In genomic region chr19:34404109-34404909, GRCh38 we compare ENCODE assay signal across 8 cellular contexts. TPM values are rescaled to one million over a fixed set of nuclear protein-coding genes. Genes with fewer than 3 reads are reported as not detected.
DNase-seq lines count a peak whose midpoint lies in the region; ATAC-seq and TF ChIP-seq lines count a peak whose summit lies in the region.

Gene PDCD2L (plus strand): TSS chr19:34404399. CDS start chr19:34404431, 32 bp downstream.

- no peak for TF ChIP-seq EP300 in ovary (IDR thresholded peaks at IDR 0.05)

- TF ChIP-seq CTCF in GM06990 (IDR thresholded peaks at IDR 0.05; ENCODE audit: insufficient read depth, low read length, poor library complexity, severe bottlenecking) = no peak
- TF ChIP-seq CTCF in ovary (IDR thresholded peaks at IDR 0.05) = peak in 1 of 3 donors; percentile 4
- no peak for TF ChIP-seq CTCF in thyroid gland (IDR thresholded peaks at IDR 0.05)

- H3K9me3 ChIP-seq in ovary = no peaks in the 10 kb centered on the region
- H3K9me3 ChIP-seq in thyroid gland = no peaks in the 10 kb centered on the region

- H3K27ac Mint-ChIP-seq in activated naive CD4-positive, alpha-beta T cell treated with anti-CD3 and anti-CD28 coated beads, Interleukin-2, amount 50 U/mL, for 24 hours = peak within 1 kb of the TSS; percentile 82

- H3K36me3 Mint-ChIP-seq in activated naive CD4-positive, alpha-beta T cell treated with anti-CD3 and anti-CD28 coated beads, Interleukin-2, amount 50 U/mL, for 24 hours = peaks cover 8% of the 10 kb centered on the region

- TF ChIP-seq POLR2A in ovary (IDR thresholded peaks at IDR 0.05) (peak; percentile 30), thyroid gland (IDR thresholded peaks at IDR 0.05) (peak in 1 of 2 donors; percentile 66)

- peaks cover 9% of the 10 kb centered on the region for H3K36me3 ChIP-seq in GM06990 (ENCODE audit: control insufficient read depth, insufficient read depth, low read length)
- H3K36me3 ChIP-seq in ovary = no peaks in the 10 kb centered on the region
- peaks cover 15 to 22% of the 10 kb centered on the region in 2 donors for H3K36me3 ChIP-seq in thyroid gland

- peak within 1 kb of the TSS; percentile 89 for H3K4me3 Mint-ChIP-seq in activated naive CD4-positive, alpha-beta T cell treated with anti-CD3 and anti-CD28 coated beads, Interleukin-2, amount 50 U/mL, for 24 hours

- no peaks in the 10 kb centered on the region for H3K9me3 Mint-ChIP-seq in activated naive CD4-positive, alpha-beta T cell treated with anti-CD3 and anti-CD28 coated beads, Interleukin-2, amount 50 U/mL, for 24 hours

- DNase-seq in GM06990 (ENCODE audit: extremely low read depth, insufficient read length) (peak; percentile 86), NCI-H1092 treated with DMSO at 0.1 percent for 48 hours (lab: John Stamatoyannopoulos, UW) (peak; percentile 88), head of caudate nucleus (peak; percentile 75 to 95 (median 89)), ovary (peak; percentile 89 to 95 (median 91)), thyroid gland (peak; percentile 95 to 96)

- H3K4me3 ChIP-seq in GM06990 (replicated peaks; ENCODE audit: low read depth, low read length) = peak within 1 kb of the TSS; percentile 93
- H3K4me3 ChIP-seq in ovary = peak within 1 kb of the TSS; percentile 96
- peak within 1 kb of the TSS; percentile 81 to 98 (median 86) for H3K4me3 ChIP-seq in thyroid gland (replicated peaks in 1 of 3)

- H3K27me3 Mint-ChIP-seq in activated naive CD4-positive, alpha-beta T cell treated with anti-CD3 and anti-CD28 coated beads, Interleukin-2, amount 50 U/mL, for 24 hours = no peaks in the 10 kb centered on the region

- H3K27me3 ChIP-seq in GM06990 (replicated peaks; ENCODE audit: control insufficient read depth, insufficient read depth, low read length) (no peaks in the 10 kb centered on the region), ovary (no peaks in the 10 kb centered on the region), thyroid gland (no peaks in the 10 kb centered on the region)

- 0 to 1% (median 1%) methylated on average over 59 to 69 of the region's 69 CpGs for WGBS in ovary, 3 donors
- WGBS in thyroid gland, 2 donors = 1% methylated on average over 20 to 54 of the region's 69 CpGs

- H3K4me1 Mint-ChIP-seq in activated naive CD4-positive, alpha-beta T cell treated with anti-CD3 and anti-CD28 coated beads, Interleukin-2, amount 50 U/mL, for 24 hours = peaks cover 35% of the 10 kb centered on the region

- H3K27ac ChIP-seq in ovary = peak within 1 kb of the TSS in 1 of 2 donors; percentile 24
- peak within 1 kb of the TSS in 2 of 3 donors; percentile 60 to 78 for H3K27ac ChIP-seq in thyroid gland

- intact Hi-C loops in head of caudate nucleus (cut with DNase I) = no loop called here
- intact Hi-C loops in ovary (cut with DNase I) = no loop called here
- intact Hi-C loops in thyroid gland (cut with DNase I) = no loop called here

- ATAC-seq in HG02610 (IDR thresholded peaks at IDR 0.05; ENCODE audit: unreplicated experiment) = peak; percentile 83
- peak; percentile 97 for ATAC-seq in SK-N-SH treated with all-trans-retinoic acid at 6 μM for 48 hours

- no peaks in the 10 kb centered on the region for H3K4me1 ChIP-seq in ovary (ENCODE audit: insufficient read depth)
- no peaks in the 10 kb centered on the region for H3K4me1 ChIP-seq in thyroid gland

TF ChIP-seq in SK-N-SH treated with all-trans-retinoic acid at 6 μM for 48 hours, 23 proteins besides CTCF, POLR2A, EP300 and RAD21:
- TF ChIP-seq ARNTL (CRISPR knock-in tag; IDR thresholded peaks at IDR 0.05; ENCODE audit: borderline replicate concordance, low read depth) (no peak), GLIS3 (CRISPR knock-in tag; IDR thresholded peaks at IDR 0.05) (no peak), ZNF70 (CRISPR knock-in tag; IDR thresholded peaks at IDR 0.05) (no peak), TSHZ2 (CRISPR knock-in tag; IDR thresholded peaks at IDR 0.05) (no peak), ZFP3 (CRISPR knock-in tag; IDR thresholded peaks at IDR 0.05) (no peak), ZC3H10 (CRISPR knock-in tag; IDR thresholded peaks at IDR 0.05) (no peak), TOX (CRISPR knock-in tag; IDR thresholded peaks at IDR 0.05; ENCODE audit: borderline replicate concordance) (no peak), TCF4 (CRISPR knock-in tag; IDR thresholded peaks at IDR 0.05; ENCODE audit: borderline replicate concordance) (no peak)

RNA-seq across cellular contexts. Expression of gene PDCD2L, which starts in this region (rescaled TPM):
- total RNA-seq in ovary (10 to 100 TPM in 2 of 7 donors, 1 to 10 TPM in 5; 6.6 to 13.0 (median 8.5) TPM), thyroid gland (10 to 100 TPM in 3 of 4 donors, 1 to 10 TPM in 1; 7.9 to 15.9 (median 11.8) TPM)
- polyA plus RNA-seq in ovary = 10 to 100 TPM in 1 of 2 donors, 1 to 10 TPM in 1; 8.9 to 15.1 TPM
